In the genomic region with DNA sequence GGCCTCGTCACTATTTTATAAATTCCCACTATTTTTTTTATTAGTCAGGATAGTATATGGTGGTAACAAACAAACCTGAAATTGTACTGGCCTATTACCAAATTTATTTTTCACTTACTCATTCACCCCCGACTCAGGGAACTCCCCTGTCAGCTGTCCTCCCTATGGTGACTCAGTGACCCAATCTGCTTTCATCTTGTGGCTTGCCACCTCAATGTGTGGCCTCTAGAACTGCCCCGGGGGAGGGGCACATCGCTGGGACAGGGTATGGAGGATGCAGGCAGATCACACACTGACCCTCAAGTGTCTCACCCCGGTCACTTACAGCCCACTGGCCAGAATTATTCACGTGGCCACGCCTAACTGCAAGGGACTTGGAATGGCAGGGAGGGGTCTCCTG, we compare ENCODE assay signal across 9 cellular contexts.
DNase-seq lines count a peak whose midpoint lies in the region; ATAC-seq and TF ChIP-seq lines count a peak whose summit lies in the region.
"Had no signal": no experiment of that assay in that cellular context is flagged by ENCODE, and none has a peak within 500 bp of the region (broad histone marks: within the 10 kb centered on the region; RNA-seq: fewer than 3 reads in every experiment).

No MANE protein-coding gene starts in this region.

- no peaks in the 10 kb centered on the region for H3K36me3 Mint-ChIP-seq in activated CD4-positive, alpha-beta memory T cell treated with anti-CD3 and anti-CD28 coated beads for 36 hours

- no peaks in the 10 kb centered on the region for H3K9me3 ChIP-seq in HCT116 (ENCODE audit: control insufficient read depth in 1 of 2, insufficient read depth in 1 of 2, low read depth in 1 of 2, low read length in 2 of 2)

- TF ChIP-seq CTCF in HCT116 (IDR thresholded peaks at IDR 0.05 in 2 of 3, conservative IDR thresholded peaks at IDR 0.05 in 1 of 3; ENCODE audit: borderline replicate concordance in 1 of 3, insufficient read depth in 1 of 3, low read depth in 2 of 3, low read length in 2 of 3), result no peak

- peak overlapping the region; percentile 25 for H3K4me3 Mint-ChIP-seq in activated CD4-positive, alpha-beta memory T cell treated with anti-CD3 and anti-CD28 coated beads for 36 hours

- H3K4me1 Mint-ChIP-seq in activated CD4-positive, alpha-beta memory T cell treated with anti-CD3 and anti-CD28 coated beads for 36 hours (ENCODE audit: low read depth), result peaks cover 45% of the 10 kb centered on the region

- H4K20me1 ChIP-seq in HCT116 (ENCODE audit: insufficient read depth), result no peaks in the 10 kb centered on the region

- H4K8ac ChIP-seq in mesendoderm (ENCODE audit: low read depth, low read length), result no peak overlapping the region

- H3K79me1 ChIP-seq in mesendoderm (ENCODE audit: low read length), result no peaks in the 10 kb centered on the region

- no peak for TF ChIP-seq POLR2A in HCT116 (IDR thresholded peaks at IDR 0.05; ENCODE audit: borderline replicate concordance, extremely low read depth, insufficient read depth, insufficient read length)

- H3K18ac ChIP-seq in mesendoderm (ENCODE audit: low read length), result no peak overlapping the region

- no peak for DNase-seq in HCT116 (ENCODE audit: low read depth, low spot score)
- peak; percentile 84 for DNase-seq in activated CD4-positive, alpha-beta memory T cell treated with anti-CD3 and anti-CD28 coated beads for 36 hours
- DNase-seq in stimulated activated CD4-positive, alpha-beta T cell treated with anti-CD3 and anti-CD28 coated beads, Interleukin-4, amount 100 ng/mL, for 48 hours (ENCODE audit: low read depth in 2 of 2), result peak; percentile 51 to 63
- DNase-seq in AML-193 (lab: John Stamatoyannopoulos, UW), result no peak
- DNase-seq in HPDE6-E6E7 (ENCODE audit: extremely low spot score), result no peak
- no peak for DNase-seq in mesendoderm
- DNase-seq: NCI-H2227 treated with DMSO at 0.1 percent for 48 hours had no signal

- H3K9me2 ChIP-seq in HCT116 (ENCODE audit: insufficient read depth), result no peaks in the 10 kb centered on the region

- no peak for ATAC-seq in HCT116
- ATAC-seq in esophagus mucosa, result peak; percentile 42
- ATAC-seq in GM21619 (IDR thresholded peaks at IDR 0.05; ENCODE audit: unreplicated experiment), result no peak

- RAD21 ChIA-PET in HCT116 (lab: Charles Lee; ENCODE audit: low non-redundant PET in 1 of 2, low total read pairs in 2 of 2, uncharacterized antibody in 2 of 2, unreplicated experiment in 2 of 2), result no interaction called here

- no peak overlapping the region for H3K27ac Mint-ChIP-seq in activated CD4-positive, alpha-beta memory T cell treated with anti-CD3 and anti-CD28 coated beads for 36 hours

- H3K4me3 ChIP-seq in HCT116 (replicated peaks in 1 of 2; ENCODE audit: low read depth in 1 of 2, low read length in 2 of 2), result no peak overlapping the region
- no peak overlapping the region for H3K4me3 ChIP-seq in mesendoderm (ENCODE audit: low read length)

- H3K27me3 Mint-ChIP-seq in activated CD4-positive, alpha-beta memory T cell treated with anti-CD3 and anti-CD28 coated beads for 36 hours, result peaks cover 20% of the 10 kb centered on the region

- CTCF ChIA-PET in HCT116 (lab: Charles Lee), result no interaction called here
- CTCF ChIA-PET in activated CD4-positive, alpha-beta memory T cell treated with anti-CD3 and anti-CD28 coated beads for 36 hours (lab: Charles Lee), result interaction anchor here (2.3 to 3.5 kb wide), 3 partner anchors 21 to 138 kb away, joined by 7 to 28 read pairs (median 9); no protein-coding TSS in a partner anchor

- H4K5ac ChIP-seq in mesendoderm (ENCODE audit: low read length), result no peak overlapping the region

- H3K56ac ChIP-seq in mesendoderm (ENCODE audit: low read length), result no peak overlapping the region

- H3K79me2 ChIP-seq in HCT116 (ENCODE audit: insufficient read depth, low read length) (no peaks in the 10 kb centered on the region), mesendoderm (ENCODE audit: control insufficient read depth, insufficient read depth, low read length) (no peaks in the 10 kb centered on the region)

- no peak overlapping the region for H2AK5ac ChIP-seq in mesendoderm (ENCODE audit: low read length)

- POLR2A ChIA-PET in HCT116 (lab: Charles Lee), result no interaction called here
- POLR2A ChIA-PET in activated CD4-positive, alpha-beta memory T cell treated with anti-CD3 and anti-CD28 coated beads for 36 hours (lab: Charles Lee), result interaction anchor here (1.3 to 3.5 kb wide), 3 partner anchors 21 to 84 kb away, joined by 3 to 28 read pairs (median 12); no protein-coding TSS in a partner anchor

- no CpG with 5 or more reads among the region's 7 CpGs for WGBS in mesendoderm (ENCODE audit: extremely low coverage, insufficient coverage, low lambda C conversion rate)

- no peaks in the 10 kb centered on the region for H3K9me3 Mint-ChIP-seq in activated CD4-positive, alpha-beta memory T cell treated with anti-CD3 and anti-CD28 coated beads for 36 hours

- H3K9ac ChIP-seq in HCT116 (ENCODE audit: low read length) (no peak overlapping the region), mesendoderm (ENCODE audit: low read length) (no peak overlapping the region)

- no peak overlapping the region for H2BK15ac ChIP-seq in mesendoderm (replicated peaks; ENCODE audit: low read depth)

- no peak overlapping the region for H2BK120ac ChIP-seq in mesendoderm (ENCODE audit: low read depth, low read length)

- H3K4ac ChIP-seq in mesendoderm (ENCODE audit: low read depth, low read length), result no peak overlapping the region

- no peak overlapping the region for H2BK5ac ChIP-seq in mesendoderm (ENCODE audit: low read length)

- intact Hi-C loops in HCT116 (cut with micrococcal nuclease), result no loop called here
- intact Hi-C loops in activated CD4-positive, alpha-beta memory T cell treated with anti-CD3 and anti-CD28 coated beads for 36 hours (cut with micrococcal nuclease), result no loop called here

- BruUV-seq in HCT116 (replicated peaks; lab: Mats Ljungman, UMichigan), result no TSS peak

- TF ChIP-seq RAD21 in HCT116 (IDR thresholded peaks at IDR 0.05; ENCODE audit: low read depth), result no peak

- H3K27ac ChIP-seq in HCT116 (ENCODE audit: low read depth, low read length) (no peak overlapping the region), mesendoderm (ENCODE audit: low read depth, low read length) (no peak overlapping the region)

- H3K4me1 ChIP-seq in HCT116 (ENCODE audit: control insufficient read depth in 1 of 2, insufficient read depth in 2 of 2, low read length in 2 of 2), result peaks cover 4 to 6% of the 10 kb centered on the region in 2 experiments
- H3K4me1 ChIP-seq in mesendoderm (ENCODE audit: control insufficient read depth, low read depth, low read length), result peaks cover 3% of the 10 kb centered on the region

- H2AFZ ChIP-seq in HCT116 (ENCODE audit: low read depth, low read length, poor library complexity, severe bottlenecking), result no peak overlapping the region

- peak overlapping the region; percentile 21; the same call in 1 of the 2 replicates for H3K4me2 ChIP-seq in HCT116 (ENCODE audit: low read length)
- H3K4me2 ChIP-seq in mesendoderm (ENCODE audit: low read length), result no peak overlapping the region

- H3K36me3 ChIP-seq in HCT116 (ENCODE audit: control insufficient read depth in 1 of 2, insufficient read depth in 2 of 2, low read length in 2 of 2), result no peaks in the 10 kb centered on the region
- H3K36me3 ChIP-seq in mesendoderm (ENCODE audit: control insufficient read depth, insufficient read depth, low read length), result no peaks in the 10 kb centered on the region

- no peaks in the 10 kb centered on the region for H3K27me3 ChIP-seq in HCT116 (ENCODE audit: insufficient read depth, low read length)
- H3K27me3 ChIP-seq in mesendoderm (ENCODE audit: insufficient read depth, low read length, poor library complexity), result no peaks in the 10 kb centered on the region

- no peak overlapping the region for H3K23ac ChIP-seq in mesendoderm (ENCODE audit: low read length)

TF ChIP-seq in HCT116, 20 proteins besides CTCF, POLR2A, EP300 and RAD21 (continues in another document):
- TF ChIP-seq CBX3 (IDR thresholded peaks at IDR 0.05; ENCODE audit: low read depth), result no peak
- no peak for TF ChIP-seq SRF (IDR thresholded peaks at IDR 0.05; ENCODE audit: low read depth)
- no peak for TF ChIP-seq FOSL1 (IDR thresholded peaks at IDR 0.05; ENCODE audit: low read depth)
- TF ChIP-seq ZNF274 (IDR thresholded peaks at IDR 0.05; ENCODE audit: low read depth, low read length), result no peak
- no peak for TF ChIP-seq EGR1 (IDR thresholded peaks at IDR 0.05; ENCODE audit: low read depth)
- no peak for TF ChIP-seq REST (IDR thresholded peaks at IDR 0.05; ENCODE audit: low read depth)
- no peak for TF ChIP-seq ELF1 (IDR thresholded peaks at IDR 0.05; ENCODE audit: borderline replicate concordance, low read depth)
- TF ChIP-seq EZH2 (IDR thresholded peaks at IDR 0.05), result no peak
- no peak for TF ChIP-seq EZH2phosphoT487 (IDR thresholded peaks at IDR 0.05; ENCODE audit: borderline replicate concordance)
- TF ChIP-seq JUND (IDR thresholded peaks at IDR 0.05), result no peak

Comparison
In these comparisons a context has a peak if more than half of its experiments do, and no peak if none do; other contexts are left out.
1. DNase-seq: peak in activated CD4-positive, alpha-beta memory T cell treated with anti-CD3 and anti-CD28 coated beads for 36 hours (single experiment) and stimulated activated CD4-positive, alpha-beta T cell treated with anti-CD3 and anti-CD28 coated beads, Interleukin-4, amount 100 ng/mL, for 48 hours (2 of 2); none in HCT116 (single experiment), AML-193 (0 of 2), HPDE6-E6E7 (single experiment) and mesendoderm (single experiment).